ENCODE assay signal across 4 cellular contexts in genomic region chr14:24203249-24203886, GRCh38. TPM values are rescaled to one million over a fixed set of nuclear protein-coding genes. Genes with fewer than 3 reads are reported as not detected.
"Had no signal": no experiment of that assay in that cellular context is flagged by ENCODE, and none has a peak within 500 bp of the region (broad histone marks: within the 10 kb centered on the region; RNA-seq: fewer than 3 reads in every experiment).

No MANE protein-coding gene starts in this region.

RNA-seq across cellular contexts. Expression of gene TSSK4, which starts 2.1 kb away (rescaled TPM):
- total RNA-seq: ascending aorta, cardiac septum, LHCN-M2, RPMI7951 had no signal
